Comparison of ENCODE assay signal across 8 cellular contexts in the genomic region with DNA sequence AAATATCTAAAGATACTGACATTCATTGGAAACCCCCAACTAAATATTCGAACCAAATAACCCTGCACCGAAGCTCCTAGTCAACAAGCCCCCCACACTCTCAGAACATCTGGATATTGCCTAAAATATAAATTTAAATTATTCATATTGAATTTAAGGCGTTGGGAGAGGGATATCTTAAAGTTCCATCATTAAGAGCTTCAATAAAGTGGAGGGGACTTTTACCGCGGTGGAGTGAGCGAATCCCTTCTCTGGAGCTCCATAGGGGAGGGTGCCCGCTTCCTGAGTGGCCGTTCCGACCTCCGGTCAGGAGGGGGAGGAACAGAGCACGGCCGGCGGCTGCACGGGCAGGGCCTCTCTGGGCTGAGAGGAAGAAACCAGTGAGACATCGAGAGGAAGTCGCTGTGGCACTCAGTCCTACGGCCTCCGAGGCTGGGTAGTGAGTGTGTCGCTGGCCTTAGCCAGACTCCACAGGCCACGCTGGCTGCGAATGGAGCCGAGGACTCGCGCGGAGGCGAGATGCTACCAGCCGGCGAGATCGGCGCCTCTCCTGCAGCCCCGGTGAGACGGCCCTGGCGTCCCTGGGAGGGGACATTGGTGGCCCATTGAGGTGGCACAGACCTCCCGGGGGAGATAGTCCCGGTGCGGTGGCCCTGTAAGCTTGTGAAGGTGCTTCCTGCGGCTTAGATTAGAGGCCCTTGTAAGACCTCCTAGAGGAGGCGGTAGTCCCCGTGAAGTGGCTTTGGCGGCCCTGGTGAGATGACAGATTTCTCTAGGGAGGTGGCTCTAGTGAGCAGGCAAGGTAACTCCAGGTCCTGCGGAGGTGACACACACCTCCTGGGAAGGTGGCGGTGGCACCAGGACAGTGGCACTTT. TPM values are rescaled to one million over a fixed set of nuclear protein-coding genes. Genes with fewer than 3 reads are reported as not detected.
DNase-seq lines count a peak whose midpoint lies in the region; ATAC-seq and TF ChIP-seq lines count a peak whose summit lies in the region.

RINT1 (plus strand) TSS at position 405 of the 875 bp plus-strand sequence; CDS start at position 520, 115 bp downstream.

- peak within 1 kb of the TSS; percentile 82 for H2BK120ac ChIP-seq in trophoblast cell (ENCODE audit: insufficient read depth, low read length, poor library complexity)

- H2AK5ac ChIP-seq in trophoblast cell (ENCODE audit: low read length) = no peak within 1 kb of the TSS

- H4K20me1 ChIP-seq in SU-DHL-6 (ENCODE audit: low read depth, low read length) = no peaks in the 10 kb centered on the region

- ATAC-seq in HG02642 (IDR thresholded peaks at IDR 0.05; ENCODE audit: poor library complexity, unreplicated experiment) = peak; percentile 95
- peak; percentile 96 for ATAC-seq in activated naive CD8-positive, alpha-beta T cell treated with anti-CD3 and anti-CD28 coated beads, Interleukin-2, amount 10 ng/mL, durations not matched to agents 7 days and 5 days (ENCODE audit: low read depth)
- peak; percentile 100 for ATAC-seq in Right ventricle myocardium inferior

- peaks cover 35% of the 10 kb centered on the region for H3K79me2 ChIP-seq in SU-DHL-6 (ENCODE audit: insufficient read depth, low read length)
- H3K79me2 ChIP-seq in trophoblast cell (ENCODE audit: control insufficient read depth, insufficient read depth, low read length, poor library complexity) = peaks cover 8% of the 10 kb centered on the region

- H3K27me3 ChIP-seq in SU-DHL-6 (ENCODE audit: low read length) (no peaks in the 10 kb centered on the region), trophoblast cell (ENCODE audit: insufficient read depth, low read length) (no peaks in the 10 kb centered on the region), transverse colon (no peaks in the 10 kb centered on the region)

- H3K23ac ChIP-seq in trophoblast cell (ENCODE audit: low read length) = no peak within 1 kb of the TSS

- intact Hi-C loops in Right ventricle myocardium inferior (cut with DNase I) (no loop called here), transverse colon (cut with DNase I; ENCODE audit: low total_unique reads) (no loop called here)

- H3K27ac ChIP-seq in SU-DHL-6 (ENCODE audit: low read depth, low read length) = peak within 1 kb of the TSS; percentile 59
- peak within 1 kb of the TSS; percentile 41 for H3K27ac ChIP-seq in trophoblast cell (ENCODE audit: low read depth, low read length)
- H3K27ac ChIP-seq in transverse colon = peak within 1 kb of the TSS; percentile 86 to 91 (median 90)

- H3K27me3 Mint-ChIP-seq in activated naive CD8-positive, alpha-beta T cell treated with anti-CD3 and anti-CD28 coated beads, Interleukin-2, amount 10 ng/mL, durations not matched to agents 7 days and 5 days = no peaks in the 10 kb centered on the region

- H3K4me3 ChIP-seq in SU-DHL-6 (ENCODE audit: insufficient read depth, low read length, poor library complexity, severe bottlenecking) = peak within 1 kb of the TSS; percentile 71
- peak within 1 kb of the TSS; percentile 99 for H3K4me3 ChIP-seq in trophoblast cell (ENCODE audit: low read depth, low read length)
- peak within 1 kb of the TSS; percentile 69 to 84 (median 76) for H3K4me3 ChIP-seq in transverse colon

- peaks cover 6% of the 10 kb centered on the region for H3K36me3 Mint-ChIP-seq in activated naive CD8-positive, alpha-beta T cell treated with anti-CD3 and anti-CD28 coated beads, Interleukin-2, amount 10 ng/mL, durations not matched to agents 7 days and 5 days

- peak within 1 kb of the TSS; percentile 71 for H2BK5ac ChIP-seq in trophoblast cell (ENCODE audit: low read depth, low read length, poor library complexity)

- peak within 1 kb of the TSS; percentile 83 for H3K4ac ChIP-seq in trophoblast cell (ENCODE audit: low read depth, low read length)

- H2AFZ ChIP-seq in SU-DHL-6 (ENCODE audit: low read depth, low read length, severe bottlenecking) = peak within 1 kb of the TSS; percentile 97
- H2AFZ ChIP-seq in trophoblast cell (ENCODE audit: insufficient read depth, low read length, poor library complexity) = peak within 1 kb of the TSS; percentile 87

- H3K9me3 ChIP-seq in SU-DHL-6 (ENCODE audit: insufficient read depth, low read length) (no peaks in the 10 kb centered on the region), trophoblast cell (ENCODE audit: insufficient read depth, low read depth, low read length) (peaks cover 1% of the 10 kb centered on the region), transverse colon (no peaks in the 10 kb centered on the region)

- peaks cover 19% of the 10 kb centered on the region for H3K4me1 Mint-ChIP-seq in activated naive CD8-positive, alpha-beta T cell treated with anti-CD3 and anti-CD28 coated beads, Interleukin-2, amount 10 ng/mL, durations not matched to agents 7 days and 5 days

- peaks cover 6% of the 10 kb centered on the region; the same call in 1 of the 2 replicates for H3F3A ChIP-seq in SU-DHL-6 (ENCODE audit: insufficient read depth)

- in situ Hi-C loops in transverse colon (cut with MboI; ENCODE audit: low pct_ligation_motif_present in 1 of 4, low pct_unique_long_range_greater_than_20kb in 1 of 4, low sequenced_read_pairs in 3 of 4) = no loop called here

- TF ChIP-seq POLR2A in transverse colon (IDR thresholded peaks at IDR 0.05) = peak; percentile 93

- H3K4me1 ChIP-seq in trophoblast cell (ENCODE audit: control insufficient read depth in 1 of 2, insufficient read depth in 2 of 2, low read length in 2 of 2) = peaks cover 4 to 5% of the 10 kb centered on the region in 2 experiments
- peaks cover 8 to 27% (median 13%) of the 10 kb centered on the region in 4 donors for H3K4me1 ChIP-seq in transverse colon

- TF ChIP-seq EP300 in transverse colon (IDR thresholded peaks at IDR 0.05; ENCODE audit: low read depth) = no peak

- H3K18ac ChIP-seq in trophoblast cell (ENCODE audit: low read length) = peak within 1 kb of the TSS; percentile 85

- DNase-seq in NCI-H1105 (lab: John Stamatoyannopoulos, UW) = peak; percentile 91
- peak; percentile 88 for DNase-seq in activated naive CD8-positive, alpha-beta T cell treated with anti-CD3 and anti-CD28 coated beads, Interleukin-2, amount 10 ng/mL, durations not matched to agents 7 days and 5 days
- DNase-seq in Right ventricle myocardium inferior (ENCODE audit: missing footprints) = peak; percentile 96
- DNase-seq in trophoblast cell = peak; percentile 87 to 96
- peak; percentile 94 for DNase-seq in transverse colon

- H3K36me3 ChIP-seq in SU-DHL-6 (ENCODE audit: low read length) = peaks cover 6% of the 10 kb centered on the region; the same call in 1 of the 2 replicates
- peaks cover under 1% of the 10 kb centered on the region in 2 experiments for H3K36me3 ChIP-seq in trophoblast cell (ENCODE audit: control insufficient read depth in 1 of 2, insufficient read depth in 2 of 2, low read length in 2 of 2)
- H3K36me3 ChIP-seq in transverse colon = peaks cover 0 to 13% (median 0%) of the 10 kb centered on the region in 4 donors

- peak within 1 kb of the TSS; percentile 84 for H4K91ac ChIP-seq in trophoblast cell (ENCODE audit: low read depth, low read length)

- H3K9ac ChIP-seq in SU-DHL-6 (ENCODE audit: low read length) = peak within 1 kb of the TSS; percentile 80
- peak within 1 kb of the TSS; percentile 99 for H3K9ac ChIP-seq in trophoblast cell (ENCODE audit: low read length)

- H4K8ac ChIP-seq in trophoblast cell (ENCODE audit: low read depth, low read length) = peak within 1 kb of the TSS; percentile 99

- H2BK12ac ChIP-seq in trophoblast cell (ENCODE audit: low read length) = no peak within 1 kb of the TSS

- H3K9me2 ChIP-seq in SU-DHL-6 (replicated peaks; ENCODE audit: insufficient read depth, low read length) = no peaks in the 10 kb centered on the region

- POLR2A ChIA-PET in activated naive CD8-positive, alpha-beta T cell treated with anti-CD3 and anti-CD28 coated beads, Interleukin-2, amount 10 ng/mL, durations not matched to agents 7 days and 5 days (lab: Charles Lee) = interaction anchor here (0.5 to 2.0 kb wide), 23 partner anchors 9 to 591 kb away, joined by 3 to 10 read pairs (median 4); partner anchors contain the start of genes PUS7 and SRPK2

- H3K14ac ChIP-seq in trophoblast cell (ENCODE audit: low read length) = peak within 1 kb of the TSS; percentile 95

- peak within 1 kb of the TSS; percentile 90 for H3K4me3 Mint-ChIP-seq in activated naive CD8-positive, alpha-beta T cell treated with anti-CD3 and anti-CD28 coated beads, Interleukin-2, amount 10 ng/mL, durations not matched to agents 7 days and 5 days

- peaks cover 4% of the 10 kb centered on the region for H3K79me1 ChIP-seq in trophoblast cell (ENCODE audit: low read length)

- H3K9me3 Mint-ChIP-seq in activated naive CD8-positive, alpha-beta T cell treated with anti-CD3 and anti-CD28 coated beads, Interleukin-2, amount 10 ng/mL, durations not matched to agents 7 days and 5 days = no peaks in the 10 kb centered on the region

- H4K12ac ChIP-seq in trophoblast cell (ENCODE audit: low read depth, low read length) = peak within 1 kb of the TSS; percentile 82

- peak within 1 kb of the TSS; percentile 91 for H3K27ac Mint-ChIP-seq in activated naive CD8-positive, alpha-beta T cell treated with anti-CD3 and anti-CD28 coated beads, Interleukin-2, amount 10 ng/mL, durations not matched to agents 7 days and 5 days

- peak; percentile 85 for TF ChIP-seq CTCF in GM12872 (IDR thresholded peaks at IDR 0.05; ENCODE audit: insufficient read depth, low read depth, low read length)
- peak; percentile 71 for TF ChIP-seq CTCF in SU-DHL-6 (IDR thresholded peaks at IDR 0.05; ENCODE audit: insufficient read depth, low read length, poor library complexity, severe bottlenecking)
- peak; percentile 50 to 66 (median 53) for TF ChIP-seq CTCF in transverse colon (IDR thresholded peaks at IDR 0.05)

- no CpG with 5 or more reads among the region's 42 CpGs for WGBS in trophoblast cell (ENCODE audit: extremely low coverage, insufficient coverage, insufficient read length)
- WGBS in transverse colon (ENCODE audit: low coverage in 1 of 2), 2 donors = 2 to 20% methylated on average over 1 to 35 of the region's 42 CpGs

- H3K4me2 ChIP-seq in SU-DHL-6 (ENCODE audit: low read depth, low read length, poor library complexity, severe bottlenecking) (peak within 1 kb of the TSS; percentile 97), trophoblast cell (ENCODE audit: low read length) (peak within 1 kb of the TSS; percentile 88)

RNA-seq across cellular contexts. Expression of gene RINT1, which starts in this region (rescaled TPM):
- total RNA-seq in activated naive CD8-positive, alpha-beta T cell treated with anti-CD3 and anti-CD28 coated beads, Interleukin-2, amount 10 ng/mL, durations not matched to agents 7 days and 5 days = 10 to 100 TPM; 22.0 to 25.5 TPM
- 13.3 TPM for total RNA-seq in Right ventricle myocardium inferior
- polyA plus RNA-seq in trophoblast cell (2013) = 14.2 and 15.1 TPM in 2 replicates
- total RNA-seq in transverse colon = 10 to 100 TPM in 3 of 4 donors, 1 to 10 TPM in 1; 10.0 to 37.2 (median 19.0) TPM

Comparison
In these comparisons a context has a peak if more than half of its experiments do, and no peak if none do; other contexts are left out.
1. Peak in every context shown above with its lines: DNase-seq, ATAC-seq, H3K4me3 ChIP-seq and H3K27ac ChIP-seq.